ENCODE assay signal across 19 cellular contexts in the genomic region with DNA sequence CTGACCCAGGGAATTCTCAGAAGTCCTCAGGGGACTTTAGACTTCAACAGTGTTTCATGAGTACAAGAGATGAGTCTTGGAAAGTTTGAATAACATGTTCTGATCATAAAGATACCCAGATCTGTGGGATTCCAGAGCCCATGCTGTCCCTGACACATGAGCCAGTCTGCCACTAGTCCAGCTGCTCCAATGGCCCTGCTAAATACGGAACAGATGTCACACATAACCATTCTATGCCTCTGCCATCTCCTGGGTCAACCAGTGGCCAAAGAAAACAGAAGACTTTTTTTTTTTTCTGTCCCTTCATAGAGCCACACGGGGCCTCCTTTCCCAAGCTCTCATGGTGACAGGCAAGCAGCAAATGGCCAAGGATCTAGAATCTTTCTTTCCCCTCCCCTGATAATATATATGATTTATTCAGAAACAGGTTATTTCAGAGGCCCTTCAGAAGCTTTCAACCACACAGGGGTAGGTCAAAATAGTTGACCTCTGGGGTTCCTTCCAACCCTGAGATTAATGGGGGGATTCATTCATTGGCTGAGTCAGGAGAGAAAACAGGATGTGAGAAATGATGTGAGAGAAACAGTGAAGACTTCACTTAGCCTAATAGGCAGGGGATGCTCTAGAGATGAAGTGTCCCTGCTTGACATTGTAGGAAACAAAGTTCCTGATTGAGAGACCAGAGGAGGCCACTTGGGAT.
DNase-seq lines count a peak whose midpoint lies in the region; ATAC-seq and TF ChIP-seq lines count a peak whose summit lies in the region.
"Had no signal": no experiment of that assay in that cellular context is flagged by ENCODE, and none has a peak within 500 bp of the region (broad histone marks: within the 10 kb centered on the region; RNA-seq: fewer than 3 reads in every experiment).

No MANE protein-coding gene starts in this region.

- no peaks in the 10 kb centered on the region for H3K36me3 Mint-ChIP-seq in nephron progenitor cell (ENCODE audit: low read depth)
- H3K36me3 Mint-ChIP-seq: activated naive CD8-positive, alpha-beta T cell treated with anti-CD3 and anti-CD28 coated beads for 36 hours had no signal

- peaks cover 16% of the 10 kb centered on the region for H3K9me3 Mint-ChIP-seq in nephron progenitor cell
- H3K9me3 Mint-ChIP-seq: activated naive CD8-positive, alpha-beta T cell treated with anti-CD3 and anti-CD28 coated beads for 36 hours had no signal

- peaks cover 64% of the 10 kb centered on the region for H3K4me1 Mint-ChIP-seq in nephron progenitor cell
- H3K4me1 Mint-ChIP-seq: activated naive CD8-positive, alpha-beta T cell treated with anti-CD3 and anti-CD28 coated beads for 36 hours had no signal

- no peak for DNase-seq in nephron progenitor cell
- DNase-seq in germinal center (ENCODE audit: low spot score) = no peak
- no peak for DNase-seq in stimulated activated CD4-positive, alpha-beta T cell treated with anti-CD3 and anti-CD28 coated beads, Interleukin-12 subunit alpha, Interleukin-12 subunit beta, amount 100 ng/mL, for 4 hours
- no peak for DNase-seq in NCI-H1930 (lab: John Stamatoyannopoulos, UW)
- DNase-seq: activated CD4-positive, alpha-beta T cell treated with anti-CD3 and anti-CD28 coated beads for 4 hours; activated naive CD8-positive, alpha-beta T cell treated with anti-CD3 and anti-CD28 coated beads for 36 hours; activated T-cell treated with anti-CD3 and anti-CD28 coated beads for 4 hours; AML-193; DMS153; hypothalamus; left lung; NCI-H1048; SHP77; small intestine; stimulated activated naive CD4-positive, alpha-beta T cell treated with Interleukin-2 at 50 U/mL for 16 hours; T-helper 2 cell had no signal

- TF ChIP-seq CTCF in nephron progenitor cell (IDR thresholded peaks at IDR 0.05) = no peak

- ATAC-seq in GM18858 (IDR thresholded peaks at IDR 0.05; ENCODE audit: unreplicated experiment) (peak; percentile 84), GM21390 (IDR thresholded peaks at IDR 0.05; ENCODE audit: unreplicated experiment) (peak; percentile 95), HG03060 (IDR thresholded peaks at IDR 0.05; ENCODE audit: low read depth, unreplicated experiment) (peak; percentile 53)
- ATAC-seq: left lung had no signal

- peak overlapping the region; percentile 4 for H3K4me3 Mint-ChIP-seq in nephron progenitor cell
- H3K4me3 Mint-ChIP-seq: activated naive CD8-positive, alpha-beta T cell treated with anti-CD3 and anti-CD28 coated beads for 36 hours had no signal

- H3K27ac Mint-ChIP-seq in nephron progenitor cell = no peak overlapping the region
- H3K27ac Mint-ChIP-seq: activated naive CD8-positive, alpha-beta T cell treated with anti-CD3 and anti-CD28 coated beads for 36 hours had no signal

- H3K27me3 Mint-ChIP-seq in nephron progenitor cell (ENCODE audit: low read depth, poor library complexity) = peaks cover 13% of the 10 kb centered on the region
- H3K27me3 Mint-ChIP-seq: activated naive CD8-positive, alpha-beta T cell treated with anti-CD3 and anti-CD28 coated beads for 36 hours had no signal
